Comparison of ENCODE assay signal across 25 cellular contexts in the genomic region with DNA sequence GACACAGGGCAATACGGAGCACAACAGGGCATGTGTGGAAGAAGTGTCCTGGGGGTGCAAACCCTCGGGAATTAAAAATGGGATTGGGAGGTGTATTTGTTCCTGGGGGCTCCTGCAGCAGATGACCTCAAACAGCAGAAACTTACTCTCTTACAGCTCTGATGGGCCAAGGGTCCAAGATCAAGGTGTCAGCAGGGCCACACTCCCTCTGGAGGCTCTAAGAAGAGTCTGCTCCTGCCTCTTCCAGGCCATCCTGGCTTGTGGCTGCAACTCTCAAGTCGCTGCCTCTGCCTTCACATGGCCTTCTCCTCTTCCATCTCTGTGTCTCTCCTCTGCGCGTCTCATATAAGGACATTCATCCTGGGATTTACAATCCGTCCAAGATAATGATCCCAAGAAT. TPM values are rescaled to one million over a fixed set of nuclear protein-coding genes. Genes with fewer than 3 reads are reported as not detected.
"Had no signal": no experiment of that assay in that cellular context is flagged by ENCODE, and none has a peak within 500 bp of the region (broad histone marks: within the 10 kb centered on the region; RNA-seq: fewer than 3 reads in every experiment).

No MANE protein-coding gene starts in this region.

- DNase-seq: activated CD4-positive, alpha-beta T cell treated with anti-CD3 and anti-CD28 coated beads, Interleukin-2, amount 10 ng/mL, durations not matched to agents 24 days and 14 days; activated naive CD4-positive, alpha-beta T cell treated with anti-CD3 and anti-CD28 coated beads, Interleukin-2, amount 50 U/mL, for 16 hours; erythroblast; hypothalamus; lower lobe of right lung; naive thymus-derived CD8-positive, alpha-beta T cell; right lobe of liver; small intestine; stimulated activated CD4-positive, alpha-beta T cell treated with anti-CD3 and anti-CD28 coated beads, Interleukin-15, amount 100 ng/mL, for 24 hours; stimulated activated CD4-positive, alpha-beta T cell treated with anti-CD3 and anti-CD28 coated beads, Interleukin-2, amount 100 ng/mL, for 48 hours; tibial artery had no signal

- H3K36me3 Mint-ChIP-seq: naive thymus-derived CD8-positive, alpha-beta T cell; WTC11 had no signal

- H3K9me3 Mint-ChIP-seq: activated CD4-positive, alpha-beta T cell treated with anti-CD3 and anti-CD28 coated beads, Interleukin-2, amount 10 ng/mL, durations not matched to agents 24 days and 14 days; naive thymus-derived CD8-positive, alpha-beta T cell; T-helper 2 cell treated with Interferon-gamma antibody and Interleukin-4, amounts not matched to agents 5 μg/mL and 100 μg/mL, for 36 hours; WTC11 had no signal

- FAIRE-seq: astrocyte, endometrium, frontal cortex, keratinocyte, small intestine, TTC549 had no signal

- H3K27ac Mint-ChIP-seq: naive thymus-derived CD8-positive, alpha-beta T cell; WTC11 had no signal

- H3K4me3 ChIP-seq: adrenal gland, breast epithelium, coronary artery, lower lobe of right lung, right lobe of liver, tibial artery had no signal

- H3K9me3 ChIP-seq: adrenal gland, breast epithelium, lower lobe of right lung, right lobe of liver, tibial artery had no signal

- H3K36me3 ChIP-seq: adrenal gland, breast epithelium, lower lobe of right lung, right lobe of liver, tibial artery had no signal

- H3K27ac ChIP-seq: adrenal gland, breast epithelium, coronary artery, lower lobe of right lung, parathyroid adenoma, right lobe of liver, tibial artery had no signal

- ATAC-seq: lower lobe of right lung; naive thymus-derived CD8-positive, alpha-beta T cell; right lobe of liver; WTC11 had no signal

- H3K4me3 Mint-ChIP-seq: activated CD4-positive, alpha-beta T cell treated with anti-CD3 and anti-CD28 coated beads, Interleukin-2, amount 10 ng/mL, durations not matched to agents 24 days and 14 days; naive thymus-derived CD8-positive, alpha-beta T cell; WTC11 had no signal

- H3K27me3 Mint-ChIP-seq: naive thymus-derived CD8-positive, alpha-beta T cell had no signal

- H3K4me1 ChIP-seq: adrenal gland, breast epithelium had no signal

- H3K27me3 ChIP-seq: right lobe of liver had no signal

RNA-seq across cellular contexts. Expression of a gene that starts 12.4 kb away (rescaled TPM):
- total RNA-seq: activated CD4-positive, alpha-beta T cell treated with anti-CD3 and anti-CD28 coated beads, Interleukin-2, amount 10 ng/mL, durations not matched to agents 24 days and 14 days; adrenal gland; astrocyte; breast epithelium; frontal cortex; lower lobe of right lung; mesenteric fat pad; naive thymus-derived CD8-positive, alpha-beta T cell; right lobe of liver; subcutaneous adipose tissue; urinary bladder; WTC11 had no signal
- polyA plus RNA-seq: adrenal gland; keratinocyte; naive thymus-derived CD8-positive, alpha-beta T cell; small intestine; urinary bladder had no signal

RNA-seq across cellular contexts. Expression of a gene that starts 53.8 kb away (rescaled TPM):
- total RNA-seq: mesenteric fat pad; naive thymus-derived CD8-positive, alpha-beta T cell had no signal
- polyA plus RNA-seq: keratinocyte; naive thymus-derived CD8-positive, alpha-beta T cell had no signal

RNA-seq across cellular contexts. Expression of a gene that starts 58.5 kb away (rescaled TPM):
- total RNA-seq: astrocyte, frontal cortex, WTC11 had no signal
- polyA plus RNA-seq: keratinocyte had no signal
